ENCODE assay signal across 21 cellular contexts in genomic region chr16:89134269-89134668, GRCh38. TPM values are rescaled to one million over a fixed set of nuclear protein-coding genes. Genes with fewer than 3 reads are reported as not detected.
"Had no signal": no experiment of that assay in that cellular context is flagged by ENCODE, and none has a peak within 500 bp of the region (broad histone marks: within the 10 kb centered on the region; RNA-seq: fewer than 3 reads in every experiment).

No MANE protein-coding gene starts in this region.

- H3K36me3 ChIP-seq: prostate gland had no signal

- H3K4me3 ChIP-seq: body of pancreas, esophagus muscularis mucosa, gastrocnemius medialis, prostate gland, tibial artery had no signal

- H3K27ac ChIP-seq: body of pancreas, esophagus muscularis mucosa, gastrocnemius medialis, prostate gland, tibial artery, VCaP had no signal

- H3K9me3 ChIP-seq: gastrocnemius medialis, prostate gland, tibial artery had no signal

- H3K27ac Mint-ChIP-seq: activated CD8-positive, alpha-beta T cell treated with anti-CD3 and anti-CD28 coated beads, Interleukin-2, amount 10 ng/mL, durations not matched to agents 7 days and 5 days; activated naive CD8-positive, alpha-beta T cell treated with anti-CD3 and anti-CD28 coated beads, Interleukin-2, amount 50 U/mL, for 24 hours; activated T-cell treated with anti-CD3 and anti-CD28 coated beads, Interleukin-2, amount 50 U/mL, for 24 hours; activated T-helper 17 cell treated with anti-CD3 and anti-CD28 coated beads, Interleukin-2, amount 50 U/mL, for 72 hours had no signal

- DNase-seq: activated CD4-positive, alpha-beta T cell treated with anti-CD3 and anti-CD28 coated beads for 1 hour; activated CD4-positive, alpha-beta T cell treated with anti-CD3 and anti-CD28 coated beads, Interleukin-2, amount 50 U/mL, for 1 hour; activated CD8-positive, alpha-beta T cell treated with anti-CD3 and anti-CD28 coated beads, Interleukin-2, amount 10 ng/mL, durations not matched to agents 7 days and 5 days; activated naive CD4-positive, alpha-beta T cell treated with Interleukin-2 at 50 U/mL for 16 hours; activated naive CD8-positive, alpha-beta T cell treated with anti-CD3 and anti-CD28 coated beads, Interleukin-2, amount 50 U/mL, for 24 hours; activated T-cell treated with anti-CD3 and anti-CD28 coated beads, Interleukin-2, amount 50 U/mL, for 24 hours; effector memory CD4-positive, alpha-beta T cell; gastrocnemius medialis; islet precursor cell; left colon; stimulated activated CD4-positive, alpha-beta T cell treated with anti-CD3 and anti-CD28 coated beads, Interleukin-1b, Interleukin-23, amount 100 ng/mL, for 48 hours; stimulated activated naive CD8-positive, alpha-beta T cell treated with anti-CD3 and anti-CD28 coated beads, Interleukin-15, amount 100 ng/mL, for 72 hours had no signal

- ATAC-seq: activated CD8-positive, alpha-beta T cell treated with anti-CD3 and anti-CD28 coated beads, Interleukin-2, amount 10 ng/mL, durations not matched to agents 7 days and 5 days; activated naive CD8-positive, alpha-beta T cell treated with anti-CD3 and anti-CD28 coated beads, Interleukin-2, amount 50 U/mL, for 24 hours; activated T-helper 17 cell treated with anti-CD3 and anti-CD28 coated beads, Interleukin-2, amount 50 U/mL, for 72 hours; body of pancreas; gastrocnemius medialis; left colon; naive thymus-derived CD8-positive, alpha-beta T cell; SK-N-SH treated with all-trans-retinoic acid at 6 μM for 48 hours; stimulated activated naive CD8-positive, alpha-beta T cell treated with anti-CD3 and anti-CD28 coated beads, Interleukin-15, amount 100 ng/mL, for 72 hours had no signal

- H3K27me3 Mint-ChIP-seq: activated naive CD8-positive, alpha-beta T cell treated with anti-CD3 and anti-CD28 coated beads, Interleukin-2, amount 50 U/mL, for 24 hours; activated T-cell treated with anti-CD3 and anti-CD28 coated beads, Interleukin-2, amount 50 U/mL, for 24 hours; activated T-helper 17 cell treated with anti-CD3 and anti-CD28 coated beads, Interleukin-2, amount 50 U/mL, for 72 hours; naive thymus-derived CD8-positive, alpha-beta T cell; stimulated activated naive CD8-positive, alpha-beta T cell treated with anti-CD3 and anti-CD28 coated beads, Interleukin-15, amount 100 ng/mL, for 72 hours had no signal

- H3K27me3 ChIP-seq: body of pancreas, esophagus muscularis mucosa, gastrocnemius medialis, tibial artery had no signal

- H3K9me3 Mint-ChIP-seq: activated naive CD8-positive, alpha-beta T cell treated with anti-CD3 and anti-CD28 coated beads, Interleukin-2, amount 50 U/mL, for 24 hours; activated T-cell treated with anti-CD3 and anti-CD28 coated beads, Interleukin-2, amount 50 U/mL, for 24 hours; activated T-helper 17 cell treated with anti-CD3 and anti-CD28 coated beads, Interleukin-2, amount 50 U/mL, for 72 hours; naive thymus-derived CD8-positive, alpha-beta T cell; stimulated activated naive CD8-positive, alpha-beta T cell treated with anti-CD3 and anti-CD28 coated beads, Interleukin-15, amount 100 ng/mL, for 72 hours had no signal

- H3K4me1 Mint-ChIP-seq: activated naive CD8-positive, alpha-beta T cell treated with anti-CD3 and anti-CD28 coated beads, Interleukin-2, amount 50 U/mL, for 24 hours; activated T-helper 17 cell treated with anti-CD3 and anti-CD28 coated beads, Interleukin-2, amount 50 U/mL, for 72 hours had no signal

- H3K4me3 Mint-ChIP-seq: activated CD8-positive, alpha-beta T cell treated with anti-CD3 and anti-CD28 coated beads, Interleukin-2, amount 10 ng/mL, durations not matched to agents 7 days and 5 days; activated naive CD8-positive, alpha-beta T cell treated with anti-CD3 and anti-CD28 coated beads, Interleukin-2, amount 50 U/mL, for 24 hours; activated T-cell treated with anti-CD3 and anti-CD28 coated beads, Interleukin-2, amount 50 U/mL, for 24 hours; activated T-helper 17 cell treated with anti-CD3 and anti-CD28 coated beads, Interleukin-2, amount 50 U/mL, for 72 hours; naive thymus-derived CD8-positive, alpha-beta T cell; stimulated activated naive CD8-positive, alpha-beta T cell treated with anti-CD3 and anti-CD28 coated beads, Interleukin-15, amount 100 ng/mL, for 72 hours had no signal

- H3K4me1 ChIP-seq: body of pancreas, esophagus muscularis mucosa, gastrocnemius medialis, prostate gland, tibial artery had no signal

RNA-seq across cellular contexts. Expression of gene CDH15, which starts 37.3 kb away (rescaled TPM):
- total RNA-seq: activated CD8-positive, alpha-beta T cell treated with anti-CD3 and anti-CD28 coated beads, Interleukin-2, amount 10 ng/mL, durations not matched to agents 7 days and 5 days; left colon; naive thymus-derived CD8-positive, alpha-beta T cell; T-helper 2 cell treated with Interferon-gamma antibody and Interleukin-4, amounts not matched to agents 100 ng/mL and 5 ng/mL, for 36 hours had no signal
- polyA plus RNA-seq: naive thymus-derived CD8-positive, alpha-beta T cell had no signal
